Comparison of ENCODE assay signal across 9 cellular contexts in the genomic region with DNA sequence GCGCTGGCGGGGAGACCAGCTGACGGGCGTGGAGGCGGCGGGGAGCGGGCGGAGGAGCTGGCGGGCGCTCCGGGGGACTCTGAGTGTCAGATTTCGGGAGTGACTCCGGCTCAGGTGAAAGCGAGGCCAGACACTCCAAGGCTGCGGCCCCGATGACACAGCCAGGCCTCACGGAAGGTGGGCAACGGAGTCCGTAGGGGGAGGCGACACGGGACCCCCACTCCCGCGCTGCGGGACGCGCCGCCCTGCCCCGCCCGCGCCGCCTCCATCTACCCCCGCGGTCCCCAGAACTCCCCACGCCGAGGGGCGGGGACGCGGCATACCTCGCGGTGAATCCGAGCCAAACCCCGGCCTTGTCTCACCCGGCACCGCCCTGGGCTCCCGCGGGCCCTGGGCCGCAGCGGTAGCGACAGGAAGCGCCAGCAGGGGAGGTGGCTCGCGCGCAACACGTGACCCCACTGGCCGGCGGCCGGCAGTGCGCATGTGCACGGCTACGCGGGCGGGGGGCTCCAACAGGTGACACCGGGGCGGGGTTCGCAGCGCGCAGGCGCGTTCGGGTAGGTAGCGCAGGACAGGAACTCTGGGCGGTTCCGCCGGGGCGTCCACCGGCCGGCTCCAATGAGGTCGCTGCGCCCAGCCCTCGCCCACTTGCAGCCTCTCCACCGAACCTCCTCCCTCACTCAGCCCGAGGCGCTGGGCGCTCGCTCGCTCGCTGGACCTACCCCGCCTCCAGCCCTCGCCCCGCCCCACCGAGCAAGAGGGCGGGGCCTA. TPM values are rescaled to one million over a fixed set of nuclear protein-coding genes. Genes with fewer than 3 reads are reported as not detected.
A peak's percentile ranks its signal among the peaks of the same experiment; 100 is the strongest.
DNase-seq lines count a peak whose midpoint lies in the region; ATAC-seq, FAIRE-seq and TF ChIP-seq lines count a peak whose summit lies in the region.
"Had no signal": no experiment of that assay in that cellular context is flagged by ENCODE, and none has a peak within 500 bp of the region (broad histone marks: within the 10 kb centered on the region; RNA-seq: fewer than 3 reads in every experiment).

A gene with protein sequence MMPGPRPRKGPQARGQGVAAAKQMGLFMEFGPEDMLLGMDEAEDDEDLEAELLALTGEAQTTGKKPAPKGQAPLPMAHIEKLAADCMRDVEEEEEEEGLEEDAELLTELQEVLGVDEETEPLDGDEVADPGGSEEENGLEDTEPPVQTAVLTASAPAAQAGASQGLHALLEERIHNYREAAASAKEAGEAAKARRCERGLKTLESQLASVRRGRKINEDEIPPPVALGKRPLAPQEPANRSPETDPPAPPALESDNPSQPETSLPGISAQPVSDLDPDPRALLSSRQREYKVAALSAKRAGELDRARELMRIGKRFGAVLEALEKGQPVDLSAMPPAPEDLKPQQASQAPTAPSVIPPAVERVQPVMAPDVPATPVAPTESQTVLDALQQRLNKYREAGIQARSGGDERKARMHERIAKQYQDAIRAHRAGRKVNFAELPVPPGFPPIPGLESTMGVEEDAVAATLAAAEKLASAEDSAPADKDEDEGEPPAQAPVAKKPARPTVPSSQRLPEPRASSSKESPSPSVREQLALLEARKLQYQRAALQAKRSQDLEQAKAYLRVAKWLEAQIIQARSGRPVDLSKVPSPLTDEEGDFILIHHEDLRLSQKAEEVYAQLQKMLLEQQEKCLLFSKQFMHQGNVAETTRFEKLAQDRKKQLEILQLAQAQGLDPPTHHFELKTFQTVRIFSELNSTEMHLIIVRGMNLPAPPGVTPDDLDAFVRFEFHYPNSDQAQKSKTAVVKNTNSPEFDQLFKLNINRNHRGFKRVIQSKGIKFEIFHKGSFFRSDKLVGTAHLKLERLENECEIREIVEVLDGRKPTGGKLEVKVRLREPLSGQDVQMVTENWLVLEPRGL (minus strand): TSS at position 460 of the 771 bp plus-strand sequence. CDS start 1,585 bp downstream, outside the sequence.

- peak within 1 kb of the TSS; percentile 89 for H3K4me3 ChIP-seq in WI38 (ENCODE audit: low read depth, low read length)
- H3K4me3 ChIP-seq in bronchial epithelial cell (ENCODE audit: low read depth, low read length): peak within 1 kb of the TSS; percentile 93
- peak within 1 kb of the TSS; percentile 83 for H3K4me3 ChIP-seq in smooth muscle cell

- TF ChIP-seq CTCF in WI38 (IDR thresholded peaks at IDR 0.05; ENCODE audit: low read depth, low read length) (no peak), bronchial epithelial cell (IDR thresholded peaks at IDR 0.05; ENCODE audit: insufficient read depth, low read length, severe bottlenecking) (peak; percentile 12), smooth muscle cell (IDR thresholded peaks at IDR 0.05; ENCODE audit: borderline replicate concordance, insufficient read depth, poor library complexity, severe bottlenecking) (no peak)

- no peak for FAIRE-seq in bronchial epithelial cell (lab: Jason Lieb, UNC)
- FAIRE-seq: colon had no signal

- peak within 1 kb of the TSS; percentile 94 for H3K4me2 ChIP-seq in smooth muscle cell

- no peaks in the 10 kb centered on the region for H3K27me3 ChIP-seq in bronchial epithelial cell (ENCODE audit: control insufficient read depth, insufficient read depth, low read length)
- no peaks in the 10 kb centered on the region for H3K27me3 ChIP-seq in smooth muscle cell (ENCODE audit: low read depth)

- peak within 1 kb of the TSS; percentile 92 for H3K27ac ChIP-seq in smooth muscle cell (ENCODE audit: low read depth)

- H2AFZ ChIP-seq in smooth muscle cell (ENCODE audit: low read depth): peak within 1 kb of the TSS; percentile 84

- DNase-seq in AG08395 (ENCODE audit: low spot score) (peak; percentile 99), NCI-H2227 treated with DMSO at 0.1 percent for 48 hours (lab: John Stamatoyannopoulos, UW) (peak; percentile 99), bronchial epithelial cell (ENCODE audit: low read depth) (peak; percentile 95), iPS-NIHi11 (ENCODE audit: low spot score) (peak; percentile 99), smooth muscle cell (lab: John Stamatoyannopoulos, UW; ENCODE audit: unreplicated experiment) (peak; percentile 93)

- H3K9ac ChIP-seq in smooth muscle cell (ENCODE audit: low read depth): peak within 1 kb of the TSS; percentile 94

- peaks cover 12% of the 10 kb centered on the region for H3K79me2 ChIP-seq in smooth muscle cell (ENCODE audit: low read depth)

- peaks cover 5% of the 10 kb centered on the region for H3F3A ChIP-seq in smooth muscle cell (ENCODE audit: low read depth)

- peaks cover 15% of the 10 kb centered on the region for H3K36me3 ChIP-seq in bronchial epithelial cell (ENCODE audit: control insufficient read depth, insufficient read depth, low read length)
- H3K36me3 ChIP-seq in smooth muscle cell (ENCODE audit: low read depth): no peaks in the 10 kb centered on the region

- ATAC-seq in GM18907 (IDR thresholded peaks at IDR 0.05; ENCODE audit: unreplicated experiment) (peak; percentile 90), HG03159 (IDR thresholded peaks at IDR 0.05; ENCODE audit: unreplicated experiment) (peak; percentile 90)

- WGBS in smooth muscle cell (ENCODE audit: low lambda C conversion rate): under 1% methylated on average over 68 of the region's 92 CpGs

- peaks cover 9% of the 10 kb centered on the region for H3K4me1 ChIP-seq in smooth muscle cell (ENCODE audit: low read depth)

- peaks cover 11% of the 10 kb centered on the region for H4K20me1 ChIP-seq in smooth muscle cell (ENCODE audit: low read depth)

- no peaks in the 10 kb centered on the region for H3K9me3 ChIP-seq in smooth muscle cell (replicated peaks; ENCODE audit: low read depth)

RNA-seq across cellular contexts. Expression of the gene that starts here (rescaled TPM):
- total RNA-seq in bronchial epithelial cell (26.0 and 32.4 TPM in 2 replicates), smooth muscle cell (9.7 and 12.5 TPM in 2 replicates)
- 7.9 and 9.1 TPM in 2 replicates for polyA plus RNA-seq in smooth muscle cell

Comparison
In these comparisons a context has a peak if more than half of its experiments do, and no peak if none do; other contexts are left out.
1. Peak in every context shown above with its lines: DNase-seq, ATAC-seq, H3K4me3 ChIP-seq and H3K27ac ChIP-seq.